In genomic region chr10:133268532-133268931, GRCh38 we compare ENCODE assay signal across 35 cellular contexts. TPM values are rescaled to one million over a fixed set of nuclear protein-coding genes. Genes with fewer than 3 reads are reported as not detected.
"Had no signal": no experiment of that assay in that cellular context is flagged by ENCODE, and none has a peak within 500 bp of the region (broad histone marks: within the 10 kb centered on the region; RNA-seq: fewer than 3 reads in every experiment).

No MANE protein-coding gene starts in this region.

- H3K9ac ChIP-seq: neural progenitor cell had no signal

- H3K27me3 Mint-ChIP-seq: stimulated activated memory B cell treated with anti-CD40 and anti-IgM and Interleukin-4, amounts not matched to agents 10 μg/mL and 1 μg/mL and 100 μg/mL, for 72 hours; type B pancreatic cell had no signal

- H3K4me1 Mint-ChIP-seq: nephron progenitor cell had no signal

- H3K4me1 ChIP-seq: neural progenitor cell, right atrium auricular region, right lobe of liver, tibial artery, uterus had no signal

- H3K4me3 Mint-ChIP-seq: natural killer cell; nephron progenitor cell; neural progenitor cell; stimulated activated memory B cell treated with anti-CD40 and anti-IgM and Interleukin-4, amounts not matched to agents 10 μg/mL and 1 μg/mL and 100 μg/mL, for 72 hours; type B pancreatic cell had no signal

- H3K36me3 ChIP-seq: neural progenitor cell, right atrium auricular region, uterus had no signal

- ATAC-seq: left colon; left lung; lower lobe of right lung; natural killer cell; right lobe of liver; stimulated activated naive CD8-positive, alpha-beta T cell treated with anti-CD3 and anti-CD28 coated beads, Interleukin-15, Interleukin-2, amounts not matched to agents 100 U/mL and 50 U/mL, for 24 hours had no signal

- DNase-seq: head of caudate nucleus; hippocampal formation; left colon; left lung; lower lobe of right lung; mammary epithelial cell; mesenchymal stem cell; natural killer cell; nephron progenitor cell; nucleus accumbens; right lobe of liver; stimulated activated CD4-positive, alpha-beta T cell treated with anti-CD3 and anti-CD28 coated beads, Interleukin-1b, Interleukin-23, amount 100 ng/mL, for 48 hours; stimulated activated CD4-positive, alpha-beta T cell treated with anti-CD3 and anti-CD28 coated beads, Interleukin-2, amount 100 ng/mL, for 48 hours; stimulated activated CD4-positive, alpha-beta T cell treated with anti-CD3 and anti-CD28 coated beads, Interleukin-4, amount 100 ng/mL, for 4 hours; stimulated activated CD8-positive, alpha-beta memory T cell treated with anti-CD3 and anti-CD28 coated beads, Interleukin-4, amount 100 ng/mL, for 48 hours; stimulated activated naive CD8-positive, alpha-beta T cell treated with anti-CD3 and anti-CD28 coated beads, Interleukin-15, Interleukin-2, amounts not matched to agents 100 U/mL and 50 U/mL, for 24 hours; stomach; tibial artery; uterus had no signal

- H3K27ac Mint-ChIP-seq: natural killer cell; nephron progenitor cell; neural progenitor cell; progenitor cell of endocrine pancreas; stimulated activated memory B cell treated with anti-CD40 and anti-IgM and Interleukin-4, amounts not matched to agents 10 μg/mL and 1 μg/mL and 100 μg/mL, for 72 hours; type B pancreatic cell had no signal

- H3K9me3 ChIP-seq: left lung, lower lobe of right lung, right atrium auricular region, right lobe of liver, stomach, suprapubic skin, thoracic aorta, tibial artery, uterus had no signal

- H3K36me3 Mint-ChIP-seq: natural killer cell, neural progenitor cell, type B pancreatic cell had no signal

- H3K27ac ChIP-seq: left lung, lower lobe of right lung, neural progenitor cell, right atrium auricular region, right lobe of liver, stomach, suprapubic skin, thoracic aorta, tibial artery, uterus had no signal

- H2AFZ ChIP-seq: neural progenitor cell had no signal

- H3K4me2 ChIP-seq: neural progenitor cell, smooth muscle cell had no signal

- H3K4me3 ChIP-seq: left lung, lower lobe of right lung, neural progenitor cell, right atrium auricular region, right lobe of liver, smooth muscle cell, stomach, suprapubic skin, thoracic aorta, tibial artery, uterus had no signal

- H3K27me3 ChIP-seq: right atrium auricular region, right lobe of liver, suprapubic skin, tibial artery, uterus had no signal

- H3K9me3 Mint-ChIP-seq: natural killer cell; nephron progenitor cell; neural progenitor cell; stimulated activated memory B cell treated with anti-CD40 and anti-IgM and Interleukin-4, amounts not matched to agents 10 μg/mL and 1 μg/mL and 100 μg/mL, for 72 hours; type B pancreatic cell had no signal

- FAIRE-seq: keratinocyte had no signal

RNA-seq across cellular contexts. Expression of gene VENTX, which starts 30.9 kb away (rescaled TPM):
- total RNA-seq: mammary epithelial cell, osteocyte, pulmonary artery endothelial cell, renal cortical epithelial cell, skeletal muscle tissue, smooth muscle cell had no signal
- polyA plus RNA-seq: keratinocyte, mammary epithelial cell, smooth muscle cell had no signal

RNA-seq across cellular contexts. Expression of gene UTF1, which starts 38.5 kb away (rescaled TPM):
- total RNA-seq: left colon, left lung, liver, lower lobe of right lung, mammary epithelial cell, mucosa of gallbladder, osteocyte, progenitor cell of endocrine pancreas, pulmonary artery endothelial cell, renal cortical epithelial cell, right atrium auricular region, right lobe of liver, skeletal muscle tissue, smooth muscle cell, stomach, suprapubic skin, thoracic aorta, ureter, uterus had no signal
- polyA plus RNA-seq: keratinocyte, liver, mammary epithelial cell, smooth muscle cell, stomach had no signal
